In genomic region chr2:97715951-97716694, GRCh38 we compare ENCODE assay signal across 19 cellular contexts. TPM values are rescaled to one million over a fixed set of nuclear protein-coding genes. Genes with fewer than 3 reads are reported as not detected.
A peak's percentile ranks its signal among the peaks of the same experiment; 100 is the strongest.
DNase-seq lines count a peak whose midpoint lies in the region; ATAC-seq, FAIRE-seq and TF ChIP-seq lines count a peak whose summit lies in the region.
"Had no signal": no experiment of that assay in that cellular context is flagged by ENCODE, and none has a peak within 500 bp of the region (broad histone marks: within the 10 kb centered on the region; RNA-seq: fewer than 3 reads in every experiment).

No MANE protein-coding gene starts in this region.

- no peaks in the 10 kb centered on the region for H3K9me3 Mint-ChIP-seq in activated T-helper 2 cell treated with anti-CD3 and anti-CD28 coated beads, Interferon-gamma antibody, Interleukin-2, Interleukin-4, amounts not matched to agents 10 μg/mL and 5 μg/mL and 100 μg/mL, durations not matched to agents 14 hours and 24 hours and 36 hours
- no peaks in the 10 kb centered on the region for H3K9me3 Mint-ChIP-seq in naive thymus-derived CD4-positive, alpha-beta T cell

- H3K4me3 Mint-ChIP-seq in activated T-helper 2 cell treated with anti-CD3 and anti-CD28 coated beads, Interferon-gamma antibody, Interleukin-2, Interleukin-4, amounts not matched to agents 10 μg/mL and 5 μg/mL and 100 μg/mL, durations not matched to agents 14 hours and 24 hours and 36 hours (ENCODE audit: low read depth), result peak overlapping the region; percentile 97
- peak overlapping the region; percentile 86 to 100 (median 94) for H3K4me3 Mint-ChIP-seq in naive thymus-derived CD4-positive, alpha-beta T cell
- H3K4me3 Mint-ChIP-seq: B cell had no signal

- H3K79me2 ChIP-seq in HepG2 (ENCODE audit: insufficient read depth, low read length), result no peaks in the 10 kb centered on the region

- ATAC-seq in right lobe of liver (no peak), HepG2 (no peak), GM18511 (IDR thresholded peaks at IDR 0.05; ENCODE audit: unreplicated experiment) (no peak), HG03045 (IDR thresholded peaks at IDR 0.05; ENCODE audit: unreplicated experiment) (no peak)
- ATAC-seq in naive thymus-derived CD4-positive, alpha-beta T cell, result no peak
- ATAC-seq: SK-N-SH treated with all-trans-retinoic acid at 6 μM for 48 hours had no signal

- no peaks in the 10 kb centered on the region for H4K20me1 ChIP-seq in HepG2 (ENCODE audit: insufficient read depth, low read length)

- H3K36me3 ChIP-seq in right lobe of liver (no peaks in the 10 kb centered on the region), HepG2 (replicated peaks in 1 of 2; ENCODE audit: control insufficient read depth in 1 of 2, insufficient read depth in 2 of 2, low read length in 2 of 2) (no peaks in the 10 kb centered on the region)
- peaks cover 0 to 31% (median 5%) of the 10 kb centered on the region in 3 experiments for H3K36me3 ChIP-seq in naive thymus-derived CD4-positive, alpha-beta T cell (ENCODE audit: control insufficient read depth in 2 of 3, insufficient read depth in 3 of 3, low read length in 3 of 3)
- H3K36me3 ChIP-seq: prostate gland, transverse colon had no signal

- H3K4me1 ChIP-seq in right lobe of liver (no peaks in the 10 kb centered on the region), HepG2 (ENCODE audit: insufficient read depth, low read length) (peaks cover 14% of the 10 kb centered on the region)
- H3K4me1 ChIP-seq in naive thymus-derived CD4-positive, alpha-beta T cell (ENCODE audit: control insufficient read depth in 2 of 2, insufficient read depth in 2 of 2, low read length in 2 of 2), result peaks cover 70 to 74% of the 10 kb centered on the region in 2 donors
- H3K4me1 ChIP-seq: prostate gland, transverse colon had no signal

- H3K4me1 Mint-ChIP-seq in activated T-helper 2 cell treated with anti-CD3 and anti-CD28 coated beads, Interferon-gamma antibody, Interleukin-2, Interleukin-4, amounts not matched to agents 10 μg/mL and 5 μg/mL and 100 μg/mL, durations not matched to agents 14 hours and 24 hours and 36 hours (ENCODE audit: low read depth), result peaks cover 77% of the 10 kb centered on the region
- H3K4me1 Mint-ChIP-seq in naive thymus-derived CD4-positive, alpha-beta T cell, result peaks cover 78 to 98% (median 83%) of the 10 kb centered on the region in 7 donors

- TF ChIP-seq EP300 in HepG2 (IDR thresholded peaks at IDR 0.05; ENCODE audit: low read depth in 2 of 2, low read length in 2 of 2) (no peak), HepG2 (CRISPR knock-in tag; IDR thresholded peaks at IDR 0.05; ENCODE audit: borderline replicate concordance) (no peak)

- 38% methylated on average over 4 of the region's 9 CpGs for WGBS in right lobe of liver (ENCODE audit: insufficient coverage, low coverage, low lambda C conversion rate, missing lambda C conversion rate)
- 33% methylated on average over 9 of the region's 9 CpGs for WGBS in HepG2 (ENCODE audit: low lambda C conversion rate)

- FAIRE-seq in HepG2 (lab: Jason Lieb, UNC) (no peak), urothelium cell line (lab: Jason Lieb, UNC) (peak; percentile 56)
- FAIRE-seq: bronchial epithelial cell, endometrium, frontal cortex, GM12892 had no signal

- POLR2A ChIA-PET in HepG2 (lab: Yijun Ruan, JAX), result no interaction called here
- POLR2A ChIA-PET in naive thymus-derived CD4-positive, alpha-beta T cell (lab: Charles Lee), result interaction anchor here (1.0 to 2.9 kb wide), 3 partner anchors 24 to 70 kb away, joined by 3 to 18 read pairs (median 3); partner anchors contain the start of gene COX5B

- H3K27me3 ChIP-seq in right lobe of liver, result no peaks in the 10 kb centered on the region
- H3K27me3 ChIP-seq in HepG2 (ENCODE audit: control insufficient read depth in 1 of 2, insufficient read depth in 2 of 2, low read length in 2 of 2), result peaks cover 0 to 25% of the 10 kb centered on the region in 2 experiments; a peak in 4 of 5 replicates
- no peaks in the 10 kb centered on the region for H3K27me3 ChIP-seq in naive thymus-derived CD4-positive, alpha-beta T cell (ENCODE audit: control insufficient read depth in 2 of 2, insufficient read depth in 2 of 2, low read length in 2 of 2)
- H3K27me3 ChIP-seq: transverse colon had no signal

- H3K9ac ChIP-seq in HepG2 (ENCODE audit: insufficient read depth, low read depth, low read length), result no peak overlapping the region

- peaks cover 70% of the 10 kb centered on the region for H3K36me3 Mint-ChIP-seq in activated T-helper 2 cell treated with anti-CD3 and anti-CD28 coated beads, Interferon-gamma antibody, Interleukin-2, Interleukin-4, amounts not matched to agents 10 μg/mL and 5 μg/mL and 100 μg/mL, durations not matched to agents 14 hours and 24 hours and 36 hours (ENCODE audit: low read depth)
- peaks cover 3 to 62% (median 21%) of the 10 kb centered on the region in 5 donors for H3K36me3 Mint-ChIP-seq in naive thymus-derived CD4-positive, alpha-beta T cell

- no peak overlapping the region for H3K4me2 ChIP-seq in HepG2 (ENCODE audit: low read depth, low read length)

- TF ChIP-seq CTCF in right lobe of liver (IDR thresholded peaks at IDR 0.05) (no peak), HepG2 (CRISPR knock-in tag; IDR thresholded peaks at IDR 0.05) (no peak)

- H3K27ac ChIP-seq in right lobe of liver, result no peak overlapping the region
- H3K27ac ChIP-seq in HepG2 (ENCODE audit: extremely low read length, insufficient read depth, low read length), result no peak overlapping the region
- H3K27ac ChIP-seq in naive thymus-derived CD4-positive, alpha-beta T cell (ENCODE audit: low read depth, low read length), result peak overlapping the region; percentile 95
- H3K27ac ChIP-seq: prostate gland, transverse colon had no signal

- no peaks in the 10 kb centered on the region for H3K27me3 Mint-ChIP-seq in activated T-helper 2 cell treated with anti-CD3 and anti-CD28 coated beads, Interferon-gamma antibody, Interleukin-2, Interleukin-4, amounts not matched to agents 10 μg/mL and 5 μg/mL and 100 μg/mL, durations not matched to agents 14 hours and 24 hours and 36 hours (ENCODE audit: low read depth)
- H3K27me3 Mint-ChIP-seq in naive thymus-derived CD4-positive, alpha-beta T cell, result no peaks in the 10 kb centered on the region
- H3K27me3 Mint-ChIP-seq: B cell had no signal

- intact Hi-C loops in right lobe of liver (cut with DNase I) (no loop called here), HepG2 (cut with micrococcal nuclease; ENCODE audit: unreplicated experiment) (loop anchor here (10.0 kb wide), 1 partner anchor 549 kb away; no protein-coding TSS in a partner anchor)
- intact Hi-C loops in activated T-helper 2 cell treated with anti-CD3 and anti-CD28 coated beads, Interferon-gamma antibody, Interleukin-2, Interleukin-4, amounts not matched to agents 10 μg/mL and 5 μg/mL and 100 μg/mL, durations not matched to agents 14 hours and 24 hours and 36 hours (cut with micrococcal nuclease), result loop anchor here (10.0 kb wide), 1 partner anchor 739 kb away; no protein-coding TSS in a partner anchor
- intact Hi-C loops in naive thymus-derived CD4-positive, alpha-beta T cell (cut with micrococcal nuclease), result loop anchor here (10.0 kb wide), 2 partner anchors 749 to 769 kb away; no protein-coding TSS in a partner anchor

- CTCF ChIA-PET in HepG2 (lab: Yijun Ruan, JAX; ENCODE audit: low intra/inter-chr PET ratio, low total read pairs), result no interaction called here
- CTCF ChIA-PET in naive thymus-derived CD4-positive, alpha-beta T cell (lab: Charles Lee), result interaction anchor here (0.5 kb wide), 1 partner anchor 746 kb away, joined by 3 read pairs; no protein-coding TSS in a partner anchor

- H2AFZ ChIP-seq in HepG2 (ENCODE audit: low read length), result no peak overlapping the region

- TF ChIP-seq RAD21 in HepG2 (CRISPR knock-in tag; IDR thresholded peaks at IDR 0.05), result no peak

- H3K9me3 ChIP-seq in right lobe of liver, result no peaks in the 10 kb centered on the region
- no peaks in the 10 kb centered on the region for H3K9me3 ChIP-seq in HepG2 (ENCODE audit: low read length)
- no peaks in the 10 kb centered on the region for H3K9me3 ChIP-seq in naive thymus-derived CD4-positive, alpha-beta T cell (ENCODE audit: control insufficient read depth in 2 of 3, low read length in 3 of 3)
- H3K9me3 ChIP-seq: prostate gland, transverse colon had no signal

- TF ChIP-seq POLR2A in right lobe of liver (IDR thresholded peaks at IDR 0.05) (no peak), HepG2 (IDR thresholded peaks at IDR 0.05; ENCODE audit: insufficient read depth in 1 of 2, low read depth in 2 of 2, low read length in 2 of 2) (no peak)

- peak overlapping the region; percentile 98 for H3K27ac Mint-ChIP-seq in activated T-helper 2 cell treated with anti-CD3 and anti-CD28 coated beads, Interferon-gamma antibody, Interleukin-2, Interleukin-4, amounts not matched to agents 10 μg/mL and 5 μg/mL and 100 μg/mL, durations not matched to agents 14 hours and 24 hours and 36 hours
- H3K27ac Mint-ChIP-seq in naive thymus-derived CD4-positive, alpha-beta T cell, result peak overlapping the region; percentile 94 to 100 (median 99)

- H3K4me3 ChIP-seq in right lobe of liver (no peak overlapping the region), HepG2 (replicated peaks in 1 of 3; ENCODE audit: insufficient read depth in 1 of 3, low read depth in 2 of 3, low read length in 3 of 3) (no peak overlapping the region)
- H3K4me3 ChIP-seq in naive thymus-derived CD4-positive, alpha-beta T cell (ENCODE audit: low read length), result peak overlapping the region; percentile 94
- H3K4me3 ChIP-seq: prostate gland, transverse colon had no signal

- BruUV-seq in HepG2 (replicated peaks; lab: Mats Ljungman, UMichigan), result no TSS peak

- peak; percentile 7 to 31 (median 29) for DNase-seq in right lobe of liver
- DNase-seq in HepG2 (ENCODE audit: low spot score), result no peak
- no peak for DNase-seq in activated T-helper 2 cell treated with anti-CD3 and anti-CD28 coated beads, Interferon-gamma antibody, Interleukin-2, Interleukin-4, amounts not matched to agents 10 μg/mL and 5 μg/mL and 100 μg/mL, durations not matched to agents 14 hours and 24 hours and 36 hours (ENCODE audit: low spot score)
- peak in 1 of 9 donors; percentile 8 for DNase-seq in naive thymus-derived CD4-positive, alpha-beta T cell
- DNase-seq in urothelium cell line (ENCODE audit: low spot score), result no peak
- DNase-seq in SIG-M5 treated with dmso at 0.1 percent for 504 hours (lab: John Stamatoyannopoulos, UW; ENCODE audit: unreplicated experiment), result no peak
- DNase-seq: activated effector memory CD4-positive, alpha-beta T cell treated with Interleukin-2 at 50 U/mL for 16 hours; NCI-H1105; NCI-H345; transverse colon had no signal

- in situ Hi-C loops in HepG2 (cut with HindIII; ENCODE audit: extremely low pct_ligation_motif_present, low pct_unique_long_range_greater_than_20kb), result no loop called here

RNA-seq across cellular contexts. Expression of gene ZAP70, which starts 2.7 kb away (rescaled TPM):
- total RNA-seq in right lobe of liver, result 1 to 10 TPM in 4 of 6 experiments, under 1 TPM in 2; 0.74 to 2.1 (median 1.4) TPM
- total RNA-seq in HepG2 (2016; rRNA removed; fragmentation: Illumina TruSeq; extraction: Trizol), result 0.18 and 0.51 TPM in 2 replicates
- not detected in 2 replicates for total RNA-seq in HepG2 (2016; cell fraction: cytosol; rRNA removed; fragmentation: Illumina TruSeq; extraction: Trizol; ENCODE audit: low read depth)
- total RNA-seq in HepG2 (2016; cell fraction: insoluble cytoplasmic fraction; rRNA removed; fragmentation: Illumina TruSeq; extraction: Trizol), result 0.24 and 0.43 TPM in 2 replicates
- not detected in 2 replicates for total RNA-seq in HepG2 (2016; cell fraction: membrane; rRNA removed; fragmentation: Illumina TruSeq; extraction: Trizol)
- total RNA-seq in HepG2 (2016; cell fraction: nucleus; rRNA removed; fragmentation: Illumina TruSeq; extraction: Trizol), result 0.28 and 0.31 TPM in 2 replicates
- 4.0 and 7.1 TPM in 2 replicates for polyA plus RNA-seq in HepG2 (2011; rRNA removed)
- 2.5 and 3.2 TPM in 2 replicates for polyA plus RNA-seq in HepG2 (2011; cell fraction: cytosol; rRNA removed)
- 64.9 and 67.7 TPM in 2 replicates for polyA plus RNA-seq in HepG2 (2011; cell fraction: nucleus; rRNA removed)
- polyA plus RNA-seq in HepG2 (2012), result 2.2 and 3.6 TPM in 2 replicates
- not detected in 2 replicates for polyA plus RNA-seq in HepG2 (2016; cell fraction: cytosol; fragmentation: Illumina TruSeq; extraction: Trizol; ENCODE audit: low read depth)
- 0.27 and 0.57 TPM in 2 replicates for polyA plus RNA-seq in HepG2 (2016; cell fraction: insoluble cytoplasmic fraction; fragmentation: Illumina TruSeq; extraction: Trizol; ENCODE audit: low read depth)
- not detected in 2 replicates for polyA plus RNA-seq in HepG2 (2016; cell fraction: membrane; fragmentation: Illumina TruSeq; extraction: Trizol; ENCODE audit: low read depth)
- 1.00 and 1.1 TPM in 2 replicates for polyA plus RNA-seq in HepG2 (2016; cell fraction: nucleus; fragmentation: Illumina TruSeq; extraction: Trizol; ENCODE audit: insufficient read depth, low read depth)
- polyA minus RNA-seq in HepG2 (2011; rRNA and poly(A)+ RNA removed; ENCODE audit: low replicate concordance), result 5.3 TPM in 1 of 2 replicates, not detected in the other
- 1.5 and 1.6 TPM in 2 replicates for polyA minus RNA-seq in HepG2 (2011; cell fraction: cytosol; rRNA and poly(A)+ RNA removed)
- 5.0 and 5.6 TPM in 2 replicates for polyA minus RNA-seq in HepG2 (2011; cell fraction: nucleus; rRNA and poly(A)+ RNA removed)
- total RNA-seq in activated T-helper 2 cell treated with anti-CD3 and anti-CD28 coated beads, Interferon-gamma antibody, Interleukin-2, Interleukin-4, amounts not matched to agents 10 μg/mL and 5 μg/mL and 100 μg/mL, durations not matched to agents 14 hours and 24 hours and 36 hours, result 231 and 234 TPM in 2 replicates
- total RNA-seq in naive thymus-derived CD4-positive, alpha-beta T cell, result 100 to 1,000 TPM; 354 to 432 (median 382) TPM
- 100 to 1,000 TPM; 105 to 166 TPM for polyA plus RNA-seq in naive thymus-derived CD4-positive, alpha-beta T cell
- total RNA-seq: bronchial epithelial cell had no signal

RNA-seq across cellular contexts. Expression of gene C2orf92, which starts 46.6 kb away (rescaled TPM):
- 10 to 100 TPM in 1 of 6 experiments, 1 to 10 TPM in 5; 2.0 to 12.8 (median 4.4) TPM for total RNA-seq in right lobe of liver
- total RNA-seq in HepG2 (2016; rRNA removed; fragmentation: Illumina TruSeq; extraction: Trizol), result 1.5 and 4.9 TPM in 2 replicates
- 1.7 and 3.6 TPM in 2 replicates for total RNA-seq in HepG2 (2016; cell fraction: cytosol; rRNA removed; fragmentation: Illumina TruSeq; extraction: Trizol; ENCODE audit: low read depth)
- 1.2 and 6.7 TPM in 2 replicates for total RNA-seq in HepG2 (2016; cell fraction: insoluble cytoplasmic fraction; rRNA removed; fragmentation: Illumina TruSeq; extraction: Trizol)
- total RNA-seq in HepG2 (2016; cell fraction: membrane; rRNA removed; fragmentation: Illumina TruSeq; extraction: Trizol), result 2.5 and 2.8 TPM in 2 replicates
- total RNA-seq in HepG2 (2016; cell fraction: nucleus; rRNA removed; fragmentation: Illumina TruSeq; extraction: Trizol), result 9.5 and 13.0 TPM in 2 replicates
- polyA plus RNA-seq in HepG2 (2011; rRNA removed), result 5.0 and 9.4 TPM in 2 replicates
- polyA plus RNA-seq in HepG2 (2011; cell fraction: cytosol; rRNA removed), result 0.79 and 0.97 TPM in 2 replicates
- polyA plus RNA-seq in HepG2 (2011; cell fraction: nucleus; rRNA removed), result 23.3 and 26.6 TPM in 2 replicates
- polyA plus RNA-seq in HepG2 (2012), result 4.1 TPM in 2 replicates
- 1.4 and 1.6 TPM in 2 replicates for polyA plus RNA-seq in HepG2 (2016; cell fraction: cytosol; fragmentation: Illumina TruSeq; extraction: Trizol; ENCODE audit: low read depth)
- 0.93 and 1.3 TPM in 2 replicates for polyA plus RNA-seq in HepG2 (2016; cell fraction: insoluble cytoplasmic fraction; fragmentation: Illumina TruSeq; extraction: Trizol; ENCODE audit: low read depth)
- polyA plus RNA-seq in HepG2 (2016; cell fraction: membrane; fragmentation: Illumina TruSeq; extraction: Trizol; ENCODE audit: low read depth), result 1.4 and 2.0 TPM in 2 replicates
- 22.0 and 25.3 TPM in 2 replicates for polyA plus RNA-seq in HepG2 (2016; cell fraction: nucleus; fragmentation: Illumina TruSeq; extraction: Trizol; ENCODE audit: insufficient read depth, low read depth)
- polyA minus RNA-seq in HepG2 (2011; rRNA and poly(A)+ RNA removed; ENCODE audit: low replicate concordance), result 3.2 and 12.3 TPM in 2 replicates
- polyA minus RNA-seq in HepG2 (2011; cell fraction: cytosol; rRNA and poly(A)+ RNA removed), result 0.62 and 0.89 TPM in 2 replicates
- polyA minus RNA-seq in HepG2 (2011; cell fraction: nucleus; rRNA and poly(A)+ RNA removed), result 23.7 and 26.4 TPM in 2 replicates
- total RNA-seq in activated T-helper 2 cell treated with anti-CD3 and anti-CD28 coated beads, Interferon-gamma antibody, Interleukin-2, Interleukin-4, amounts not matched to agents 10 μg/mL and 5 μg/mL and 100 μg/mL, durations not matched to agents 14 hours and 24 hours and 36 hours, result 17.2 and 21.8 TPM in 2 replicates
- total RNA-seq in naive thymus-derived CD4-positive, alpha-beta T cell, result 10 to 100 TPM; 10.7 to 23.4 (median 21.0) TPM
- 1 to 10 TPM in 1 of 2 donors, under 1 TPM in 1; 0.66 to 1.1 TPM for polyA plus RNA-seq in naive thymus-derived CD4-positive, alpha-beta T cell

RNA-seq across cellular contexts. Expression of gene ACTR1B, which starts 52.3 kb away (rescaled TPM):
- total RNA-seq in right lobe of liver (10 to 100 TPM; 32.3 to 44.4 (median 35.1) TPM), HepG2 (2016; rRNA removed; fragmentation: Illumina TruSeq; extraction: Trizol) (59.9 and 76.7 TPM in 2 replicates)
- total RNA-seq in HepG2 (2016; cell fraction: cytosol; rRNA removed; fragmentation: Illumina TruSeq; extraction: Trizol; ENCODE audit: low read depth), result 70.2 and 78.4 TPM in 2 replicates
- 55.1 and 78.5 TPM in 2 replicates for total RNA-seq in HepG2 (2016; cell fraction: insoluble cytoplasmic fraction; rRNA removed; fragmentation: Illumina TruSeq; extraction: Trizol)
- 130 and 146 TPM in 2 replicates for total RNA-seq in HepG2 (2016; cell fraction: membrane; rRNA removed; fragmentation: Illumina TruSeq; extraction: Trizol)
- 55.2 and 70.0 TPM in 2 replicates for total RNA-seq in HepG2 (2016; cell fraction: nucleus; rRNA removed; fragmentation: Illumina TruSeq; extraction: Trizol)
- 61.7 and 77.6 TPM in 2 replicates for polyA plus RNA-seq in HepG2 (2011; rRNA removed)
- 55.9 and 77.2 TPM in 2 replicates for polyA plus RNA-seq in HepG2 (2011; cell fraction: cytosol; rRNA removed)
- 251 and 257 TPM in 2 replicates for polyA plus RNA-seq in HepG2 (2011; cell fraction: nucleus; rRNA removed)
- 53.7 and 58.6 TPM in 2 replicates for polyA plus RNA-seq in HepG2 (2012)
- polyA plus RNA-seq in HepG2 (2016; cell fraction: cytosol; fragmentation: Illumina TruSeq; extraction: Trizol; ENCODE audit: low read depth), result 74.0 and 88.4 TPM in 2 replicates
- polyA plus RNA-seq in HepG2 (2016; cell fraction: insoluble cytoplasmic fraction; fragmentation: Illumina TruSeq; extraction: Trizol; ENCODE audit: low read depth), result 55.8 and 66.7 TPM in 2 replicates
- 105 and 114 TPM in 2 replicates for polyA plus RNA-seq in HepG2 (2016; cell fraction: membrane; fragmentation: Illumina TruSeq; extraction: Trizol; ENCODE audit: low read depth)
- 103 and 116 TPM in 2 replicates for polyA plus RNA-seq in HepG2 (2016; cell fraction: nucleus; fragmentation: Illumina TruSeq; extraction: Trizol; ENCODE audit: insufficient read depth, low read depth)
- polyA minus RNA-seq in HepG2 (2011; rRNA and poly(A)+ RNA removed; ENCODE audit: low replicate concordance), result 87.1 and 132 TPM in 2 replicates
- 28.5 and 31.1 TPM in 2 replicates for polyA minus RNA-seq in HepG2 (2011; cell fraction: cytosol; rRNA and poly(A)+ RNA removed)
- polyA minus RNA-seq in HepG2 (2011; cell fraction: nucleus; rRNA and poly(A)+ RNA removed), result 72.0 and 76.6 TPM in 2 replicates
- total RNA-seq in activated T-helper 2 cell treated with anti-CD3 and anti-CD28 coated beads, Interferon-gamma antibody, Interleukin-2, Interleukin-4, amounts not matched to agents 10 μg/mL and 5 μg/mL and 100 μg/mL, durations not matched to agents 14 hours and 24 hours and 36 hours, result 142 and 147 TPM in 2 replicates
- 10 to 100 TPM; 75.9 to 95.5 (median 89.5) TPM for total RNA-seq in naive thymus-derived CD4-positive, alpha-beta T cell
- polyA plus RNA-seq in naive thymus-derived CD4-positive, alpha-beta T cell, result 10 to 100 TPM; 13.2 to 14.7 TPM

Comparison
In these comparisons a context has a peak if more than half of its experiments do, and no peak if none do; other contexts are left out.
1. DNase-seq: peak in right lobe of liver (3 of 3); none in HepG2 (single experiment), activated T-helper 2 cell treated with anti-CD3 and anti-CD28 coated beads, Interferon-gamma antibody, Interleukin-2, Interleukin-4, amounts not matched to agents 10 μg/mL and 5 μg/mL and 100 μg/mL, durations not matched to agents 14 hours and 24 hours and 36 hours (single experiment), urothelium cell line (single experiment) and SIG-M5 treated with dmso at 0.1 percent for 504 hours (single experiment).
2. intact Hi-C loops: an anchor here in HepG2 (10.0 kb wide), activated T-helper 2 cell treated with anti-CD3 and anti-CD28 coated beads, Interferon-gamma antibody, Interleukin-2, Interleukin-4, amounts not matched to agents 10 μg/mL and 5 μg/mL and 100 μg/mL, durations not matched to agents 14 hours and 24 hours and 36 hours (10.0 kb wide) and naive thymus-derived CD4-positive, alpha-beta T cell (10.0 kb wide); none called in right lobe of liver.
3. RNA of gene ZAP70, which starts 2.7 kb away (total RNA-seq): 354 to 432 TPM in naive thymus-derived CD4-positive, alpha-beta T cell and 231 to 234 TPM in activated T-helper 2 cell treated with anti-CD3 and anti-CD28 coated beads, Interferon-gamma antibody, Interleukin-2, Interleukin-4, amounts not matched to agents 10 μg/mL and 5 μg/mL and 100 μg/mL, durations not matched to agents 14 hours and 24 hours and 36 hours; 0.74 to 2.1 TPM in right lobe of liver and 0.18 to 0.51 TPM in HepG2; every median in the first group is over 10 times any median in the second.